ENCODE assay signal across 1 cellular context in the genomic region with DNA sequence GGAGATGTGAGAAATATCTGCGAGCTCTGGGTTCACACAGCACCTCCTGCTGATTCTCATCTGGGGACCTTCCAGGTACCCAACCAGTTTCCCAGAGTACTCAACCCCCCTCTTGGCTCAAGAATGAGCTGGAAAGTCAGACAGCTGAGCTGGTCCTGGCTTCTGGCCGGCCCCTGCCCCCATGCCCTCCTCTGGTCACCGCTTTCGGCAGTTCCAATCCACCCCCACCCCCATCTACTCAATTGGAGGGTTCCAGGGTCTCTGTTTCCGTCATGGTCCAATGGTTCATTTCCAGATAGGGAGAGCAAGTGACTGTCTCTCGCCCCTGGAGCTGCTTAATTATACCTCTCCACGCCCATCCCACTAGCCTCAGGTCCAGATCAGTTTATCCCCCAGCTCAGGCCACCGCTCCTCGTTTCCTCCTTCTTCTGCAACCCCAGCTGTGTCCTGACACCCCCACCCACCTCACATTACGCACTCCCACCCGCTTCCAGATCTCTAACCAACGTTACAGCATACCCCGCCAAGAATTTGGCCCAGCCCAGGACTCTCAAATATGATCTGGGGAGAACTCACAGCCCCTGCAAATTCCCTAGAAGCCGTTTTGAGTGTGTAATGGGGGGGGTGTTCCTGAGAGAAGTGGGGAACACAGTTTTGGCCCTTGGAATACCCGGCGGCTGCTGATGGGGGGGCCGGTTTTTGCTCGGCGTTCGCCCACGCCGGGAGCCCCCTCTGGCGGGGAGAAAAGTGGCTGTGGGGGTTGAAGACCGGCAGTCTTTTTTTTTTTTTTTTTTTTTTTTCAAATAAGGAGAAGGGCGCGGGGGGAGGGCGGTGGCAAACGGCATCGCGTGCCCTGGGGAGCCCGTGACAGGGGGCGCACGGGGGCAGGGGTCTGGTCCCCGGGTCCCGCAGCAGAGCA.
TF ChIP-seq lines count a peak whose summit lies in the region.

No MANE protein-coding gene starts in this region.

TF ChIP-seq in IMR-90, 13 proteins besides CTCF, POLR2A, EP300 and RAD21 (continued from another document):
- TF ChIP-seq, protein P1, sequence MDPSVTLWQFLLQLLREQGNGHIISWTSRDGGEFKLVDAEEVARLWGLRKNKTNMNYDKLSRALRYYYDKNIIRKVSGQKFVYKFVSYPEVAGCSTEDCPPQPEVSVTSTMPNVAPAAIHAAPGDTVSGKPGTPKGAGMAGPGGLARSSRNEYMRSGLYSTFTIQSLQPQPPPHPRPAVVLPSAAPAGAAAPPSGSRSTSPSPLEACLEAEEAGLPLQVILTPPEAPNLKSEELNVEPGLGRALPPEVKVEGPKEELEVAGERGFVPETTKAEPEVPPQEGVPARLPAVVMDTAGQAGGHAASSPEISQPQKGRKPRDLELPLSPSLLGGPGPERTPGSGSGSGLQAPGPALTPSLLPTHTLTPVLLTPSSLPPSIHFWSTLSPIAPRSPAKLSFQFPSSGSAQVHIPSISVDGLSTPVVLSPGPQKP (IDR thresholded peaks at IDR 0.05; ENCODE audit: borderline replicate concordance, low read depth, low read length): no peak
- TF ChIP-seq CHD1 (IDR thresholded peaks at IDR 0.05; ENCODE audit: low read depth, low read length) (no peak), MXI1 (IDR thresholded peaks at IDR 0.05; ENCODE audit: borderline replicate concordance, low read depth, low read length) (no peak), CEBPB (IDR thresholded peaks at IDR 0.05; ENCODE audit: low read depth, low read length) (no peak), RCOR1 (IDR thresholded peaks at IDR 0.05; ENCODE audit: insufficient replicate concordance, low read length) (no peak)
- TF ChIP-seq, protein P2, sequence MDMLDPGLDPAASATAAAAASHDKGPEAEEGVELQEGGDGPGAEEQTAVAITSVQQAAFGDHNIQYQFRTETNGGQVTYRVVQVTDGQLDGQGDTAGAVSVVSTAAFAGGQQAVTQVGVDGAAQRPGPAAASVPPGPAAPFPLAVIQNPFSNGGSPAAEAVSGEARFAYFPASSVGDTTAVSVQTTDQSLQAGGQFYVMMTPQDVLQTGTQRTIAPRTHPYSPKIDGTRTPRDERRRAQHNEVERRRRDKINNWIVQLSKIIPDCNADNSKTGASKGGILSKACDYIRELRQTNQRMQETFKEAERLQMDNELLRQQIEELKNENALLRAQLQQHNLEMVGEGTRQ (IDR thresholded peaks at IDR 0.05; ENCODE audit: low read depth, low read length): no peak
